1 cellular context compared by ENCODE assay signal in genomic region chr6:96898241-96898851, GRCh38.
TF ChIP-seq lines count a peak whose summit lies in the region.

No MANE protein-coding gene starts in this region.

TF ChIP-seq in A549, 52 proteins besides CTCF, POLR2A, EP300 and RAD21:
- TF ChIP-seq E2F6 (IDR thresholded peaks at IDR 0.05; ENCODE audit: borderline replicate concordance, low read depth) (no peak), NFE2L2 (conservative IDR thresholded peaks at IDR 0.05; ENCODE audit: low read length) (peak; percentile 94), MAFK (IDR thresholded peaks at IDR 0.05; ENCODE audit: partially characterized antibody) (peak; percentile 94)
TF ChIP-seq in A549: peak in this region for 2.
